ENCODE assay signal across 1 cellular context in the genomic region with DNA sequence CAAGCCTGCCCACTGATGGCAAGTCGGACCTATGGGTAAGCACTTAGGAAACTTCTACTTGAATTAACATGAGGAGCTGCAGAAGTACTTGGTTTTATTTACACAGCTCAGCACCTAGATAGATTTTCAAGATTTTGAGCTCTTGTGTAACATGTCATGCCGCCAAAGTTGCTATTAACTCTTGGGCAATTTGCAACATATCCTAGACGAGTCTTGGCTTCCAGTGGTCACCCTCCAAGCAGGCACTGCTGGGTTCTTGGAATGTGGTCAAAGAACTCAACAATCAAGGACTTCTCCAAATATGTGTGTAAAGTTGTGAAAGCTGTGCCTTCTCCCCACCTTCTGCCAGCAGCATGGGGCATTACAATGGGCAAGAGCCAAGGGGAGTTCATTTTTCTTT.
TF ChIP-seq lines count a peak whose summit lies in the region.

No MANE protein-coding gene starts in this region.

TF ChIP-seq in WTC11, 78 proteins besides CTCF, POLR2A, EP300 and RAD21:
- TF ChIP-seq TEAD1 (CRISPR knock-in tag; IDR thresholded peaks at IDR 0.05), result no peak
- no peak for TF ChIP-seq GTF2I (CRISPR knock-in tag; conservative IDR thresholded peaks at IDR 0.05)
- no peak for TF ChIP-seq ZNF317 (CRISPR knock-in tag; IDR thresholded peaks at IDR 0.05; ENCODE audit: borderline replicate concordance, low read depth)
TF ChIP-seq in WTC11: peak in this region for 0.
